ENCODE assay signal across 8 cellular contexts in the genomic region with DNA sequence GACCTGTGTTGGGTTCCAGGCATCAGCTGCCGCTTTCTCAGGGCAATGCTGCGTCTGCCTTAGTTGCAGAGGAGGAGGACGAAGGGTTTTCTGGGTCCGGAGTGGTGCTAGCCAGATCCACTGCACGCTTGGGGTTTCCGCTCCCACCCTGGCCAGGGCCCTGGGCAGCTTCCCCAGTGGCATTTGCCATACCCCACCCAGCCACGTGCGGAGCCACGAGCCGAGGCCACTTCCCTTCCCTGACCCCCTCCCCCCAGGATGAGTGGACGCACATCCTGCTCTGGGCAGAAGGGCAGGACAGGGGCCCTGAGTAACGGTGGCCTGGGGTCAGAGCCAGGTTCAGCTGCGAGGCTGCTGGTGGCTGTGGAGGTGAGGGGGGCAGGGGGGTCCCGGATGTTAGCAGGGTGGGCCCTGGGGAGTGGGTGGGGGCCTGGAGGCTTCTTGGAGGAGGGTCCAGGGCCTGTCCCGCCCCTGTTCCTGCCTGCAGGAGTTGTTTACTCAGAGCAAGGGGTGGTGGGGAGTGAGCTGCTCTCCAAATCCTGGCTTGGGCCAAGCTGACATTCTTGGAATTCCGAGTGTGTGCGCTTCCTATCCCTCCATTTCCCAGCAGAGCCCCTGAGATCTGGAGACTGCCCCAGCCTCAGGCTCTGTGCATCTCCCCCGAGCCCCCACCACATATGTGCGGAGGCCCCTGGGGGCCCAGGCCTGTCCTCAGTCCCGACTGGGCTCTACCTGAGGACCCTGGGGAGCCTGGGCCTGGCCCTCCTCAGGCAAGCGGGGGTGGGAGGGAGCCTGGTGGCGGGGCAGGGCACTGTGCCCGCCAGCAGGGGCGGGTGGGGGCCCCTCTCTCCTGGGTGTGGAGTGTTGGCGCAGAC. TPM values are rescaled to one million over a fixed set of nuclear protein-coding genes. Genes with fewer than 3 reads are reported as not detected.
A peak's percentile ranks its signal among the peaks of the same experiment; 100 is the strongest.
DNase-seq lines count a peak whose midpoint lies in the region; ATAC-seq and TF ChIP-seq lines count a peak whose summit lies in the region.

No MANE protein-coding gene starts in this region.

- in situ Hi-C loops in KBM-7 (cut with MboI; ENCODE audit: low pct_unique_long_range_greater_than_20kb, low sequenced_read_pairs): no loop called here

- no peaks in the 10 kb centered on the region for H3K9me3 Mint-ChIP-seq in activated CD4-positive, alpha-beta memory T cell treated with anti-CD3 and anti-CD28 coated beads for 36 hours
- no peaks in the 10 kb centered on the region for H3K9me3 Mint-ChIP-seq in neural progenitor cell

- DNase-seq in AG04450 (ENCODE audit: low read depth, low spot score) (peak; percentile 79), foreskin melanocyte (peak; percentile 92), neural progenitor cell (ENCODE audit: low spot score) (peak; percentile 91), NCI-H2029 (lab: John Stamatoyannopoulos, UW) (no peak), KBM-7 (no peak)
- DNase-seq in activated CD4-positive, alpha-beta memory T cell treated with anti-CD3 and anti-CD28 coated beads for 36 hours: peak; percentile 32

- peaks cover 23% of the 10 kb centered on the region for H3K79me2 ChIP-seq in neural progenitor cell (ENCODE audit: low read depth)

- H3K27me3 ChIP-seq in AG04450 (ENCODE audit: control insufficient read depth, insufficient read depth, low read length) (no peaks in the 10 kb centered on the region), neural progenitor cell (peaks cover 19% of the 10 kb centered on the region)

- H3K4me1 ChIP-seq in HEK293 (ENCODE audit: control insufficient read depth, insufficient read depth, low read length): 0 out of 2 replicates have a peak, but pooled peaks cover 6% of the 10 kb centered on the region
- peaks cover 36% of the 10 kb centered on the region for H3K4me1 ChIP-seq in neural progenitor cell

- no peak overlapping the region for H2AFZ ChIP-seq in neural progenitor cell (replicated peaks)

- peaks cover 36% of the 10 kb centered on the region for H4K20me1 ChIP-seq in neural progenitor cell (ENCODE audit: low read depth)

- no peak overlapping the region for H3K9ac ChIP-seq in neural progenitor cell

- H3F3A ChIP-seq in neural progenitor cell (ENCODE audit: low read depth): peaks cover 40% of the 10 kb centered on the region

- POLR2A ChIA-PET in AG04450 (lab: Yijun Ruan, JAX): interaction anchor here (1.3 to 3.1 kb wide), 6 partner anchors 11 to 35 kb away, joined by 3 to 66 read pairs (median 14); a partner anchor contains a TSS
- POLR2A ChIA-PET in HEK293 (lab: Yijun Ruan, JAX): interaction anchor here (0.7 to 6.9 kb wide), 14 partner anchors 13 to 245 kb away, joined by 3 to 70 read pairs (median 4); a partner anchor contains a TSS
- POLR2A ChIA-PET in activated CD4-positive, alpha-beta memory T cell treated with anti-CD3 and anti-CD28 coated beads for 36 hours (lab: Charles Lee): interaction anchor here (1.9 to 2.8 kb wide), 2 partner anchors 11 to 35 kb away, joined by 7 to 12 read pairs; a partner anchor contains a TSS

- H3K36me3 Mint-ChIP-seq in activated CD4-positive, alpha-beta memory T cell treated with anti-CD3 and anti-CD28 coated beads for 36 hours: peaks cover 3% of the 10 kb centered on the region
- H3K36me3 Mint-ChIP-seq in neural progenitor cell: no peaks in the 10 kb centered on the region

- peak overlapping the region; percentile 97 for H3K27ac ChIP-seq in AG04450 (ENCODE audit: low read depth, low read length)
- H3K27ac ChIP-seq in HEK293 (ENCODE audit: extremely low read depth, low read depth, low read length): no peak overlapping the region
- H3K27ac ChIP-seq in neural progenitor cell: peak overlapping the region; percentile 75

- no peak overlapping the region for H3K27ac Mint-ChIP-seq in activated CD4-positive, alpha-beta memory T cell treated with anti-CD3 and anti-CD28 coated beads for 36 hours
- peak overlapping the region; percentile 17 for H3K27ac Mint-ChIP-seq in neural progenitor cell

- H3K4me3 ChIP-seq in AG04450 (ENCODE audit: low read depth, low read length) (peak overlapping the region; percentile 71), HEK293 (ENCODE audit: low read depth, low read length) (peak overlapping the region; percentile 2), neural progenitor cell (peak overlapping the region; percentile 96)

- peaks cover 27% of the 10 kb centered on the region for H3K4me1 Mint-ChIP-seq in activated CD4-positive, alpha-beta memory T cell treated with anti-CD3 and anti-CD28 coated beads for 36 hours (ENCODE audit: low read depth)
- H3K4me1 Mint-ChIP-seq in neural progenitor cell: peaks cover 37% of the 10 kb centered on the region

- H3K9me3 ChIP-seq in AG04450 (ENCODE audit: control insufficient read depth, insufficient read depth, low read length) (no peaks in the 10 kb centered on the region; the same call in 1 of the 2 replicates), HEK293 (ENCODE audit: control insufficient read depth, insufficient read depth, low read depth, low read length) (no peaks in the 10 kb centered on the region), neural progenitor cell (ENCODE audit: low read depth) (no peaks in the 10 kb centered on the region)

- H3K4me3 Mint-ChIP-seq in activated CD4-positive, alpha-beta memory T cell treated with anti-CD3 and anti-CD28 coated beads for 36 hours: peak overlapping the region; percentile 64
- peak overlapping the region; percentile 85 for H3K4me3 Mint-ChIP-seq in neural progenitor cell

- TF ChIP-seq CTCF in AG04450 (IDR thresholded peaks at IDR 0.05; ENCODE audit: low read depth, low read length): no peak
- TF ChIP-seq CTCF in HEK293 (tag by site-specific recombination; IDR thresholded peaks at IDR 0.05): no peak
- peak; percentile 24 for TF ChIP-seq CTCF in neural progenitor cell (IDR thresholded peaks at IDR 0.05)

- CTCF ChIA-PET in AG04450 (lab: Charles Lee): no interaction called here
- CTCF ChIA-PET in HEK293 (lab: Yijun Ruan, JAX): interaction anchor here (0.7 to 1.0 kb wide), 6 partner anchors 8 to 206 kb away, joined by 3 to 4 read pairs (median 3); no protein-coding TSS in a partner anchor
- CTCF ChIA-PET in activated CD4-positive, alpha-beta memory T cell treated with anti-CD3 and anti-CD28 coated beads for 36 hours (lab: Charles Lee): interaction anchor here (0.9 to 2.6 kb wide), 3 partner anchors 11 to 207 kb away, joined by 3 to 11 read pairs (median 3); a partner anchor contains a TSS

- peaks cover 0 to 22% of the 10 kb centered on the region in 2 experiments; a peak in 1 of 3 replicates for H3K36me3 ChIP-seq in HEK293 (ENCODE audit: control insufficient read depth in 2 of 2, insufficient read depth in 1 of 2, low read length in 2 of 2)
- no peaks in the 10 kb centered on the region for H3K36me3 ChIP-seq in neural progenitor cell

- intact Hi-C loops in activated CD4-positive, alpha-beta memory T cell treated with anti-CD3 and anti-CD28 coated beads for 36 hours (cut with micrococcal nuclease): loop anchor here (2.0 to 5.0 kb wide), 2 partner anchors 67 to 83 kb away; a partner anchor contains a TSS

- peaks cover 9% of the 10 kb centered on the region for H3K27me3 Mint-ChIP-seq in activated CD4-positive, alpha-beta memory T cell treated with anti-CD3 and anti-CD28 coated beads for 36 hours
- H3K27me3 Mint-ChIP-seq in neural progenitor cell (ENCODE audit: insufficient read depth, low read depth): peaks cover 13% of the 10 kb centered on the region

- ATAC-seq in HG02840 (IDR thresholded peaks at IDR 0.05; ENCODE audit: low FRiP score, unreplicated experiment): no peak

- H3K4me2 ChIP-seq in neural progenitor cell: peak overlapping the region; percentile 97

TF ChIP-seq in HEK293, 187 proteins besides CTCF, POLR2A, EP300 and RAD21 (continues in another document):
- TF ChIP-seq, protein P1, sequence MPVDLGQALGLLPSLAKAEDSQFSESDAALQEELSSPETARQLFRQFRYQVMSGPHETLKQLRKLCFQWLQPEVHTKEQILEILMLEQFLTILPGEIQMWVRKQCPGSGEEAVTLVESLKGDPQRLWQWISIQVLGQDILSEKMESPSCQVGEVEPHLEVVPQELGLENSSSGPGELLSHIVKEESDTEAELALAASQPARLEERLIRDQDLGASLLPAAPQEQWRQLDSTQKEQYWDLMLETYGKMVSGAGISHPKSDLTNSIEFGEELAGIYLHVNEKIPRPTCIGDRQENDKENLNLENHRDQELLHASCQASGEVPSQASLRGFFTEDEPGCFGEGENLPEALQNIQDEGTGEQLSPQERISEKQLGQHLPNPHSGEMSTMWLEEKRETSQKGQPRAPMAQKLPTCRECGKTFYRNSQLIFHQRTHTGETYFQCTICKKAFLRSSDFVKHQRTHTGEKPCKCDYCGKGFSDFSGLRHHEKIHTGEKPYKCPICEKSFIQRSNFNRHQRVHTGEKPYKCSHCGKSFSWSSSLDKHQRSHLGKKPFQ (tag by site-specific recombination; IDR thresholded peaks at IDR 0.05): no peak

RNA-seq across cellular contexts. Expression of a gene that starts 1.4 kb away (rescaled TPM):
- 92.6 and 134 TPM in 2 replicates for polyA plus RNA-seq in AG04450 (2011; rRNA removed)
- polyA minus RNA-seq in AG04450 (2011; rRNA and poly(A)+ RNA removed): 42.0 and 58.6 TPM in 2 replicates
- total RNA-seq in activated CD4-positive, alpha-beta memory T cell treated with anti-CD3 and anti-CD28 coated beads for 36 hours: 1 to 10 TPM; 5.2 to 5.3 TPM
- total RNA-seq in neural progenitor cell (ENCODE audit: low replicate concordance): 19.6 and 58.2 TPM in 2 replicates

RNA-seq across cellular contexts. Expression of a gene that starts 1.7 kb away (rescaled TPM):
- polyA plus RNA-seq in AG04450 (2011; rRNA removed): 211 and 431 TPM in 2 replicates
- 61.0 and 70.5 TPM in 2 replicates for polyA minus RNA-seq in AG04450 (2011; rRNA and poly(A)+ RNA removed)
- 10 to 100 TPM; 70.4 to 74.0 TPM for total RNA-seq in activated CD4-positive, alpha-beta memory T cell treated with anti-CD3 and anti-CD28 coated beads for 36 hours
- 12.9 and 27.5 TPM in 2 replicates for total RNA-seq in neural progenitor cell (ENCODE audit: low replicate concordance)

RNA-seq across cellular contexts. Expression of a gene that starts 11.3 kb away (rescaled TPM):
- 559 and 909 TPM in 2 replicates for polyA plus RNA-seq in AG04450 (2011; rRNA removed)
- 366 and 557 TPM in 2 replicates for polyA minus RNA-seq in AG04450 (2011; rRNA and poly(A)+ RNA removed)
- 10 to 100 TPM; 40.2 to 40.9 TPM for total RNA-seq in activated CD4-positive, alpha-beta memory T cell treated with anti-CD3 and anti-CD28 coated beads for 36 hours
- 37.4 and 82.2 TPM in 2 replicates for total RNA-seq in neural progenitor cell (ENCODE audit: low replicate concordance)

RNA-seq across cellular contexts. Expression of a gene that starts 16.3 kb away (rescaled TPM):
- 0.26 and 0.36 TPM in 2 replicates for polyA plus RNA-seq in AG04450 (2011; rRNA removed)
- 0.18 TPM in 1 of 2 replicates, not detected in the other for polyA minus RNA-seq in AG04450 (2011; rRNA and poly(A)+ RNA removed)
- total RNA-seq in activated CD4-positive, alpha-beta memory T cell treated with anti-CD3 and anti-CD28 coated beads for 36 hours: 1 to 10 TPM; 1.8 to 2.3 TPM
- 3.9 and 11.6 TPM in 2 replicates for total RNA-seq in neural progenitor cell (ENCODE audit: low replicate concordance)

RNA-seq across cellular contexts. Expression of a gene that starts 25.3 kb away (rescaled TPM):
- 17.3 and 29.3 TPM in 2 replicates for polyA plus RNA-seq in AG04450 (2011; rRNA removed)
- 31.5 and 47.7 TPM in 2 replicates for polyA minus RNA-seq in AG04450 (2011; rRNA and poly(A)+ RNA removed)
- 10 to 100 TPM; 33.2 to 35.0 TPM for total RNA-seq in activated CD4-positive, alpha-beta memory T cell treated with anti-CD3 and anti-CD28 coated beads for 36 hours
- total RNA-seq in neural progenitor cell (ENCODE audit: low replicate concordance): 2.6 and 20.9 TPM in 2 replicates

Comparison
In these comparisons a context has a peak if more than half of its experiments do, and no peak if none do; other contexts are left out.
1. DNase-seq: peak in AG04450 (single experiment), activated CD4-positive, alpha-beta memory T cell treated with anti-CD3 and anti-CD28 coated beads for 36 hours (single experiment), foreskin melanocyte (single experiment) and neural progenitor cell (single experiment); none in NCI-H2029 (single experiment) and KBM-7 (single experiment).
2. H3K4me3 ChIP-seq: peak in every context shown above with its lines; median percentile 96 in neural progenitor cell; 71 in AG04450; 2 in HEK293.